9 cellular contexts compared by ENCODE assay signal in genomic region chr12:109097435-109098141, GRCh38. TPM values are rescaled to one million over a fixed set of nuclear protein-coding genes. Genes with fewer than 3 reads are reported as not detected.
DNase-seq lines count a peak whose midpoint lies in the region; ATAC-seq, FAIRE-seq and TF ChIP-seq lines count a peak whose summit lies in the region.
"Had no signal": no experiment of that assay in that cellular context is flagged by ENCODE, and none has a peak within 500 bp of the region (broad histone marks: within the 10 kb centered on the region; RNA-seq: fewer than 3 reads in every experiment).

Gene UNG (plus strand): TSS chr12:109097597. CDS start chr12:109097680, 83 bp downstream.

- intact Hi-C loops in kidney (cut with DNase I) = no loop called here

- H3K36me3 ChIP-seq in kidney (ENCODE audit: control insufficient read depth in 1 of 2, insufficient read depth in 2 of 2, low read length in 2 of 2) = peaks cover 0 to 19% of the 10 kb centered on the region in 2 donors

- peak; percentile 85 for ATAC-seq in HG03439 (IDR thresholded peaks at IDR 0.05; ENCODE audit: unreplicated experiment)

- DNase-seq in AML-193 (lab: John Stamatoyannopoulos, UW) = peak; percentile 86 to 89
- DNase-seq in GM19238 (ENCODE audit: insufficient read length, low spot score) = peak; percentile 95
- DNase-seq in NCI-H510A treated with DMSO at 0.1 percent for 48 hours (lab: John Stamatoyannopoulos, UW) = peak; percentile 89
- peak; percentile 94 for DNase-seq in activated CD4-positive, alpha-beta T cell treated with anti-CD3 and anti-CD28 coated beads for 1 hour
- DNase-seq in cerebellar nuclear complex (lab: John Stamatoyannopoulos, UW) = peak; percentile 55 to 92
- peak; percentile 99 for DNase-seq in kidney
- peak; percentile 94 to 95 for DNase-seq in stimulated activated CD4-positive, alpha-beta T cell treated with anti-CD3 and anti-CD28 coated beads, Interleukin-15, amount 100 ng/mL, for 1 hour (ENCODE audit: low read depth in 1 of 2, low spot score in 1 of 2)

- H3K27ac ChIP-seq in kidney (ENCODE audit: low read depth in 2 of 2, low read length in 2 of 2) = peak within 1 kb of the TSS; percentile 80 to 82

- peak within 1 kb of the TSS; percentile 75 to 91 for H3K4me3 ChIP-seq in kidney (ENCODE audit: low read length in 2 of 2)

- FAIRE-seq in kidney (lab: Jason Lieb, UNC) = peak; percentile 61
- FAIRE-seq: endometrium had no signal

- no peak for TF ChIP-seq CTCF in kidney (IDR thresholded peaks at IDR 0.05; ENCODE audit: borderline replicate concordance, extremely low read depth, insufficient read depth)

- H3K9me3 ChIP-seq in kidney (ENCODE audit: control insufficient read depth in 1 of 2, low read length in 2 of 2) = no peaks in the 10 kb centered on the region

- peak within 1 kb of the TSS; percentile 68 to 80 for H3K9ac ChIP-seq in kidney (ENCODE audit: low read length in 2 of 2)

- peaks cover 19 to 20% of the 10 kb centered on the region in 2 donors for H3K4me1 ChIP-seq in kidney (ENCODE audit: control insufficient read depth in 1 of 2, insufficient read depth in 1 of 2, low read depth in 1 of 2, low read length in 2 of 2)

RNA-seq across cellular contexts. Expression of gene UNG, which starts in this region (rescaled TPM):
- total RNA-seq in kidney = 24.9 TPM
- 30.3 TPM for polyA plus RNA-seq in kidney (ENCODE audit: insufficient read depth, low read depth, low replicate concordance)

Comparison
In these comparisons a context has a peak if more than half of its experiments do, and no peak if none do; other contexts are left out.
1. Peak in every context shown above with its lines: DNase-seq, ATAC-seq, H3K4me3 ChIP-seq and H3K27ac ChIP-seq.